ENCODE assay signal across 8 cellular contexts in the genomic region with DNA sequence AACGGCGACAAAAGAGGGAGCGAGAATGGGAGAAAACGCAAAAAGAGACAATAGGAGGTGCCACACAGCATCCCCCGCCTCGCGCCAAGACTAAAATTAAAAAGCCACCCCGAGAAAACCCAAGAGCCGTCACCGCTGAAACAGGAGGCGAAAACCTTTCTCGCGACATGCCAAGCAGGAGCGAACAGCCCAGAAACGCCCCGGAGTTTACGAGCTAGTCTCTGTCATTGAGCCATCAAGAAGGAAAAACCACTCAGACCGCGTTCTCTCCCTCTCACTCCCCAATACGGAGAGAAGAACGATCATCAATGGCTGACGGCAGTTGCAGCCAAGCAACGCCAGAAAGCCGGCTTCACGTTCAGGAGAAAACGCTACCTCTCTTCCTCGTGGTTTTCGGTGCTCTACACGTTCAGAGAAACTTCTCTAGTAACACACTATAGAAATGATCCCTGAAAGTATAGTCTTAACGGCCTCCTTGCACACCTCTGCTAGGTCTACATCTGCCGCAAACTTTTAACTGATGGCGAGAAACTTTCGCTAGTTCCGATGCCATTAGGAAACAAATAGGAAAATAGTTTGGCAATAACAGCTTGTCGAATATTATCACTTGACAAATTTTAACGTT. TPM values are rescaled to one million over a fixed set of nuclear protein-coding genes. Genes with fewer than 3 reads are reported as not detected.
A peak's percentile ranks its signal among the peaks of the same experiment; 100 is the strongest.
DNase-seq lines count a peak whose midpoint lies in the region; ATAC-seq, FAIRE-seq and TF ChIP-seq lines count a peak whose summit lies in the region.
"Not testable (repeated sequence)": the region's sequence is repeated elsewhere in the genome, so short reads cannot be mapped to it uniquely, and the experiment has no call there.

No MANE protein-coding gene starts in this region.

- not testable (repeated sequence) for H2AFZ ChIP-seq in PC-9; endothelial cell of umbilical vein (ENCODE audit: low read depth, low read length)

- H3K79me2 ChIP-seq in PC-9 (ENCODE audit: low read depth); endothelial cell of umbilical vein (ENCODE audit: control insufficient read depth, insufficient read depth, low read length): not testable (repeated sequence)

- intact Hi-C loops in PC-9 (cut with micrococcal nuclease; ENCODE audit: unreplicated experiment); activated CD8-positive, alpha-beta T cell treated with anti-CD3 and anti-CD28 coated beads for 36 hours (cut with micrococcal nuclease); body of pancreas (cut with DNase I); endothelial cell of umbilical vein (cut with micrococcal nuclease); left lung (cut with DNase I); psoas muscle (cut with DNase I); upper lobe of right lung (cut with DNase I): not testable (repeated sequence)

- H3K36me3 Mint-ChIP-seq in activated CD8-positive, alpha-beta T cell treated with anti-CD3 and anti-CD28 coated beads for 36 hours (ENCODE audit: low read depth); naive B cell: not testable (repeated sequence)

- TF ChIP-seq CTCF in PC-9 (conservative IDR thresholded peaks at IDR 0.05); activated CD8-positive, alpha-beta T cell treated with anti-CD3 and anti-CD28 coated beads for 36 hours (IDR thresholded peaks at IDR 0.05); body of pancreas (IDR thresholded peaks at IDR 0.05); endothelial cell of umbilical vein (IDR thresholded peaks at IDR 0.05; ENCODE audit: extremely low read depth in 1 of 2, insufficient read depth in 1 of 2, low read depth in 1 of 2, low read length in 2 of 2); left lung (IDR thresholded peaks at IDR 0.05); psoas muscle (IDR thresholded peaks at IDR 0.05); upper lobe of right lung (IDR thresholded peaks at IDR 0.05): not testable (repeated sequence)

- POLR2A ChIA-PET in PC-9 (lab: Charles Lee; ENCODE audit: unreplicated experiment); activated CD8-positive, alpha-beta T cell treated with anti-CD3 and anti-CD28 coated beads for 36 hours (lab: Charles Lee); endothelial cell of umbilical vein (lab: Charles Lee): not testable (repeated sequence)

- H3K4me3 Mint-ChIP-seq in activated CD8-positive, alpha-beta T cell treated with anti-CD3 and anti-CD28 coated beads for 36 hours; naive B cell: not testable (repeated sequence)

- H3K27me3 Mint-ChIP-seq in activated CD8-positive, alpha-beta T cell treated with anti-CD3 and anti-CD28 coated beads for 36 hours; naive B cell: not testable (repeated sequence)

- H3K27ac Mint-ChIP-seq in activated CD8-positive, alpha-beta T cell treated with anti-CD3 and anti-CD28 coated beads for 36 hours; naive B cell: not testable (repeated sequence)

- H3K36me3 ChIP-seq in PC-9 (ENCODE audit: low read depth); body of pancreas (replicated peaks in 1 of 2; ENCODE audit: insufficient read depth in 1 of 2, low read depth in 2 of 2); endothelial cell of umbilical vein (ENCODE audit: control insufficient read depth in 2 of 2, extremely low read depth in 1 of 2, insufficient read depth in 2 of 2, low read length in 2 of 2); left lung; psoas muscle (ENCODE audit: insufficient read depth in 1 of 2, low read depth in 1 of 2); upper lobe of right lung: not testable (repeated sequence)

- not testable (repeated sequence) for TF ChIP-seq POLR2A in body of pancreas (IDR thresholded peaks at IDR 0.05); endothelial cell of umbilical vein (IDR thresholded peaks at IDR 0.05; ENCODE audit: low read depth, low read length)

- H3K9me3 Mint-ChIP-seq in activated CD8-positive, alpha-beta T cell treated with anti-CD3 and anti-CD28 coated beads for 36 hours; naive B cell: not testable (repeated sequence)

- not testable (repeated sequence) for H3K27me3 ChIP-seq in PC-9 (ENCODE audit: insufficient read depth, low read depth); body of pancreas; endothelial cell of umbilical vein (ENCODE audit: control insufficient read depth in 2 of 2, insufficient read depth in 2 of 2, low read length in 2 of 2); left lung; psoas muscle (ENCODE audit: insufficient read depth in 3 of 3, low read length in 2 of 3); upper lobe of right lung

- ATAC-seq in activated CD8-positive, alpha-beta T cell treated with anti-CD3 and anti-CD28 coated beads for 36 hours, result peak; percentile 6
- ATAC-seq in body of pancreas (peak; percentile 44), left lung (peak; percentile 21), naive B cell (ENCODE audit: low read depth in 2 of 2) (peak; percentile 29 to 38), psoas muscle (peak; percentile 29 to 61 (median 45)), upper lobe of right lung (peak; percentile 37)

- H3K9me3 ChIP-seq in PC-9 (ENCODE audit: insufficient read depth, low read depth); body of pancreas; endothelial cell of umbilical vein (replicated peaks; ENCODE audit: control insufficient read depth, insufficient read depth, low read length); left lung; psoas muscle; upper lobe of right lung: not testable (repeated sequence)

- BruUV-seq in PC-9 (replicated peaks; lab: Mats Ljungman, UMichigan) (TSS peak; percentile 98), endothelial cell of umbilical vein (replicated peaks; lab: Mats Ljungman, UMichigan) (TSS peak; percentile 86)

- FAIRE-seq in endothelial cell of umbilical vein (lab: Jason Lieb, UNC), result not testable (repeated sequence)

- not testable (repeated sequence) for H3K9me2 ChIP-seq in PC-9 (ENCODE audit: insufficient read depth)

- H3K4me2 ChIP-seq in PC-9; endothelial cell of umbilical vein (ENCODE audit: insufficient read depth, low read length): not testable (repeated sequence)

- not testable (repeated sequence) for H3K4me1 Mint-ChIP-seq in activated CD8-positive, alpha-beta T cell treated with anti-CD3 and anti-CD28 coated beads for 36 hours (ENCODE audit: low read depth); naive B cell

- DNase-seq in PC-9; activated CD8-positive, alpha-beta T cell treated with anti-CD3 and anti-CD28 coated beads for 36 hours; body of pancreas; endothelial cell of umbilical vein (ENCODE audit: low read depth, low spot score); left lung; naive B cell; psoas muscle; upper lobe of right lung: not testable (repeated sequence)

- not testable (repeated sequence) for H3K9ac ChIP-seq in endothelial cell of umbilical vein (replicated peaks; ENCODE audit: extremely low read depth, insufficient read depth, low read length)

- not testable (repeated sequence) for H3K4me1 ChIP-seq in PC-9 (replicated peaks; ENCODE audit: insufficient read depth); body of pancreas; endothelial cell of umbilical vein (ENCODE audit: control insufficient read depth, extremely low read depth, insufficient read depth, low read length); left lung; psoas muscle; upper lobe of right lung

- dilution Hi-C loops in endothelial cell of umbilical vein (cut with MboI; ENCODE audit: extremely low pct_ligation_motif_present, low sequenced_read_pairs), result not testable (repeated sequence)

- not testable (repeated sequence) for H4K20me1 ChIP-seq in PC-9 (ENCODE audit: insufficient read depth); endothelial cell of umbilical vein (replicated peaks; ENCODE audit: control insufficient read depth, extremely low read depth, insufficient read depth, low read length)

- H3K9me1 ChIP-seq in endothelial cell of umbilical vein (replicated peaks; ENCODE audit: control insufficient read depth, extremely low read depth, insufficient read depth, low read length), result not testable (repeated sequence)

- H3F3A ChIP-seq in PC-9 (ENCODE audit: insufficient read depth, low read depth), result not testable (repeated sequence)

- H3K27ac ChIP-seq in PC-9; body of pancreas; endothelial cell of umbilical vein (ENCODE audit: insufficient read depth, low read depth, low read length); left lung; psoas muscle; upper lobe of right lung: not testable (repeated sequence)

- CTCF ChIA-PET in PC-9 (lab: Charles Lee); activated CD8-positive, alpha-beta T cell treated with anti-CD3 and anti-CD28 coated beads for 36 hours (lab: Charles Lee); endothelial cell of umbilical vein (lab: Charles Lee): not testable (repeated sequence)

- no CpG with 5 or more reads among the region's 36 CpGs for WGBS in body of pancreas, 2 donors
- WGBS in psoas muscle, 3 donors, result no CpG with 5 or more reads among the region's 36 CpGs

- H3K4me3 ChIP-seq in PC-9; body of pancreas; endothelial cell of umbilical vein (replicated peaks in 1 of 3; ENCODE audit: insufficient read depth in 1 of 3, low read depth in 1 of 3, low read length in 3 of 3); left lung; psoas muscle; upper lobe of right lung: not testable (repeated sequence)

RNA-seq across cellular contexts. Expression of a gene that starts 47.3 kb away (rescaled TPM):
- total RNA-seq in PC-9 (2021) (113 TPM in 2 replicates), body of pancreas (10 to 100 TPM; 32.7 to 46.5 TPM), endothelial cell of umbilical vein (55.3 and 70.5 TPM in 2 replicates), left lung (10 to 100 TPM; 43.3 to 49.1 TPM), psoas muscle (10 to 100 TPM; 23.6 to 36.0 (median 26.9) TPM), upper lobe of right lung (54.5 TPM)
- 1 to 10 TPM; 3.2 to 4.6 TPM for total RNA-seq in activated CD8-positive, alpha-beta T cell treated with anti-CD3 and anti-CD28 coated beads for 36 hours
- polyA plus RNA-seq in endothelial cell of umbilical vein (39.6 and 40.3 TPM in 2 replicates), naive B cell (ENCODE audit: low read depth in 6 of 6) (10 to 100 TPM in 5 of 6 donors, 1 to 10 TPM in 1; 9.8 to 35.0 (median 28.9) TPM), psoas muscle (10 to 100 TPM; 11.6 to 27.2 (median 12.2) TPM)
- 32.3 and 33.2 TPM in 2 replicates for polyA plus RNA-seq in endothelial cell of umbilical vein (2011; cell fraction: cytosol; rRNA removed)
- 70.5 and 72.9 TPM in 2 replicates for polyA plus RNA-seq in endothelial cell of umbilical vein (2011; cell fraction: nucleus; rRNA removed)
- polyA plus RNA-seq in endothelial cell of umbilical vein (2012), result 54.8 and 59.3 TPM in 2 replicates
- 60.8 and 104 TPM in 2 replicates for polyA minus RNA-seq in endothelial cell of umbilical vein
- polyA minus RNA-seq in endothelial cell of umbilical vein (2011; cell fraction: cytosol; rRNA and poly(A)+ RNA removed), result 16.4 TPM
- 52.7 and 59.7 TPM in 2 replicates for polyA minus RNA-seq in endothelial cell of umbilical vein (2011; cell fraction: nucleus; rRNA and poly(A)+ RNA removed)
